1 cellular context compared by ENCODE assay signal in the genomic region with DNA sequence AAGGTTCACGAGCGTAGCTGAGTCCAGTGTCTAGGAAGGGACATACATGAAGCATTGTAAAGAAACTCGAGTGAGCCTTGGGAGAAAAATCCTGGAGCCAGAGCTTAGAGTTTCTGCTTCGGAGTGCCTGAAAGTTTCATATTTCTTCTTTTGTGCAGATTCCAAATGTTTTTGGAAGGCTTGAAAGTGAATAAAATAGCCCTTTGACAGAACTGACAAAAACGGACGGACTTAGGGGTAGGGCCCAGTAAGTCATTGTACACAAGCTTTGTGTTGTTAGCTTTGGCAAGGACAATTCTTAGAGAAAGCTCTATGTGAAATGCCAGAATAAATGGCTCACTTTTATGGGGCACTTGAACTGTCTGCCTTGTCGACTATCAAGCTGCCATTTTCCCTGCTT.
TF ChIP-seq lines count a peak whose summit lies in the region.

No MANE protein-coding gene starts in this region.

TF ChIP-seq in endothelial cell of umbilical vein, 7 proteins besides CTCF, POLR2A, EP300 and RAD21:
- TF ChIP-seq JUN (IDR thresholded peaks at IDR 0.05; ENCODE audit: borderline replicate concordance, insufficient read depth, insufficient read length, low read depth) (no peak), GATA2 (IDR thresholded peaks at IDR 0.05; ENCODE audit: insufficient read depth, insufficient read length, low read depth, low read length) (no peak), POLR2AphosphoS5 (IDR thresholded peaks at IDR 0.05; ENCODE audit: insufficient read depth, low read depth, low read length) (no peak), FOS (IDR thresholded peaks at IDR 0.05; ENCODE audit: borderline replicate concordance, insufficient read depth, low read length) (no peak), MYC (IDR thresholded peaks at IDR 0.05; ENCODE audit: low read depth, low read length) (no peak), EZH2 (IDR thresholded peaks at IDR 0.05; ENCODE audit: borderline replicate concordance, low read depth, low read length, severe bottlenecking) (no peak)
- TF ChIP-seq, protein P1, sequence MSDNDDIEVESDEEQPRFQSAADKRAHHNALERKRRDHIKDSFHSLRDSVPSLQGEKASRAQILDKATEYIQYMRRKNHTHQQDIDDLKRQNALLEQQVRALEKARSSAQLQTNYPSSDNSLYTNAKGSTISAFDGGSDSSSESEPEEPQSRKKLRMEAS (IDR thresholded peaks at IDR 0.05; ENCODE audit: insufficient read depth, insufficient read length) = no peak
